ENCODE assay signal across 8 cellular contexts in genomic region chr10:108783897-108784296, GRCh38.
DNase-seq lines count a peak whose midpoint lies in the region; ATAC-seq and TF ChIP-seq lines count a peak whose summit lies in the region.

No MANE protein-coding gene starts in this region.

- no peaks in the 10 kb centered on the region for H3K79me2 ChIP-seq in DND-41 (ENCODE audit: insufficient read depth, low read length)

- DNase-seq in DND-41 (peak; percentile 21), GM19238 (ENCODE audit: insufficient read length, low spot score) (peak; percentile 2), SJCRH30 (peak; percentile 51 to 79), iPS DF 6.9 (ENCODE audit: low read depth, low spot score) (peak; percentile 58), esophagus squamous epithelium (lab: John Stamatoyannopoulos, UW) (no peak)

- TF ChIP-seq CTCF in DND-41 (IDR thresholded peaks at IDR 0.05; ENCODE audit: borderline replicate concordance, extremely low read depth, low read length, poor library complexity, severe bottlenecking) (peak; percentile 55), esophagus squamous epithelium (IDR thresholded peaks at IDR 0.05) (peak in 1 of 6 experiments; percentile 26)

- H3K27ac ChIP-seq in DND-41 (ENCODE audit: low read length): no peak overlapping the region
- H3K27ac ChIP-seq in SJCRH30: no peak overlapping the region
- no peak overlapping the region for H3K27ac ChIP-seq in iPS DF 6.9 (ENCODE audit: low read length)
- H3K27ac ChIP-seq in esophagus squamous epithelium: no peak overlapping the region

- no peak overlapping the region for H3K4me3 ChIP-seq in DND-41 (ENCODE audit: low read depth in 1 of 2, low read length in 2 of 2)
- no peak overlapping the region for H3K4me3 ChIP-seq in SJCRH30
- no peak overlapping the region for H3K4me3 ChIP-seq in iPS DF 6.9 (ENCODE audit: low read length)
- no peak overlapping the region for H3K4me3 ChIP-seq in esophagus squamous epithelium

- H3K9ac ChIP-seq in DND-41 (ENCODE audit: low read depth, low read length): no peak overlapping the region

- H3K9me3 ChIP-seq in DND-41 (ENCODE audit: insufficient read depth, low read length, severe bottlenecking) (peaks cover 14% of the 10 kb centered on the region), SJCRH30 (replicated peaks) (no peaks in the 10 kb centered on the region), iPS DF 6.9 (ENCODE audit: control insufficient read depth, insufficient read depth, low read length) (peaks cover 5% of the 10 kb centered on the region), esophagus squamous epithelium (peaks cover 0 to 23% (median 0%) of the 10 kb centered on the region in 3 donors)

- no peak overlapping the region for H3K4me2 ChIP-seq in DND-41 (ENCODE audit: insufficient read depth, low read length)

- H3K27me3 ChIP-seq in DND-41 (ENCODE audit: insufficient read depth, low read length, poor library complexity) (no peaks in the 10 kb centered on the region), SJCRH30 (no peaks in the 10 kb centered on the region), iPS DF 6.9 (ENCODE audit: control insufficient read depth, insufficient read depth, low read length) (no peaks in the 10 kb centered on the region), esophagus squamous epithelium (no peaks in the 10 kb centered on the region)

- H4K20me1 ChIP-seq in DND-41 (ENCODE audit: insufficient read depth, low read length): no peaks in the 10 kb centered on the region

- TF ChIP-seq POLR2A in esophagus squamous epithelium (IDR thresholded peaks at IDR 0.05): no peak

- no peak for ATAC-seq in DND-41 (ENCODE audit: insufficient read depth, low read depth)
- ATAC-seq in HG03442 (IDR thresholded peaks at IDR 0.05; ENCODE audit: unreplicated experiment): peak; percentile 85
- no peak for ATAC-seq in HG03108 (IDR thresholded peaks at IDR 0.05; ENCODE audit: unreplicated experiment)
- no peak for ATAC-seq in HG03354 (IDR thresholded peaks at IDR 0.05; ENCODE audit: poor library complexity, severe bottlenecking, unreplicated experiment)

- H2AFZ ChIP-seq in DND-41 (ENCODE audit: low read depth, low read length): no peak overlapping the region

- H3K36me3 ChIP-seq in DND-41 (ENCODE audit: insufficient read depth, low read length) (no peaks in the 10 kb centered on the region), SJCRH30 (no peaks in the 10 kb centered on the region), iPS DF 6.9 (ENCODE audit: control insufficient read depth, insufficient read depth, low read length) (no peaks in the 10 kb centered on the region), esophagus squamous epithelium (no peaks in the 10 kb centered on the region)

- WGBS in iPS DF 6.9 (ENCODE audit: insufficient coverage, insufficient read length): no CpG with 5 or more reads among the region's 1 CpG
- WGBS in esophagus squamous epithelium, 2 donors: 20 to 45% methylated on average over 1 of the region's 1 CpG

- no peaks in the 10 kb centered on the region for H3K4me1 ChIP-seq in DND-41 (ENCODE audit: insufficient read depth, low read length)
- H3K4me1 ChIP-seq in SJCRH30: no peaks in the 10 kb centered on the region
- no peaks in the 10 kb centered on the region for H3K4me1 ChIP-seq in iPS DF 6.9 (ENCODE audit: control insufficient read depth, insufficient read depth, low read length)
- no peaks in the 10 kb centered on the region for H3K4me1 ChIP-seq in esophagus squamous epithelium

- intact Hi-C loops in esophagus squamous epithelium (cut with DNase I): no loop called here
